In genomic region chr18:56185126-56185525, GRCh38 we compare ENCODE assay signal across 21 cellular contexts.
"Had no signal": no experiment of that assay in that cellular context is flagged by ENCODE, and none has a peak within 500 bp of the region (broad histone marks: within the 10 kb centered on the region; RNA-seq: fewer than 3 reads in every experiment).

No MANE protein-coding gene starts in this region.

- ATAC-seq: effector memory CD8-positive, alpha-beta T cell; esophagus mucosa; foreskin keratinocyte; gastrocnemius medialis; gastroesophageal sphincter; heart left ventricle; heart right ventricle had no signal

- H3K27me3 Mint-ChIP-seq: dendritic cell treated with granulocyte-macrophage colony-stimulating factor and Interleukin-4, amounts not matched to agents 40 ng/mL and 50 ng/mL, for 4 days; effector memory CD8-positive, alpha-beta T cell had no signal

- H3K27ac Mint-ChIP-seq: dendritic cell treated with granulocyte-macrophage colony-stimulating factor and Interleukin-4, amounts not matched to agents 40 ng/mL and 50 ng/mL, for 4 days; effector memory CD8-positive, alpha-beta T cell; endodermal cell had no signal

- H3K4me3 Mint-ChIP-seq: dendritic cell treated with granulocyte-macrophage colony-stimulating factor and Interleukin-4, amounts not matched to agents 40 ng/mL and 50 ng/mL, for 4 days; effector memory CD8-positive, alpha-beta T cell; endodermal cell had no signal

- DNase-seq: colonic mucosa; cortex of kidney; dermis blood vessel endothelial cell; dorsolateral prefrontal cortex; effector CD4-positive, alpha-beta T cell; effector CD8-positive, alpha-beta T cell; effector memory CD4-positive, alpha-beta T cell; effector memory CD8-positive, alpha-beta T cell; endodermal cell; erythroblast; esophagus squamous epithelium; foreskin fibroblast; foreskin keratinocyte; foreskin melanocyte; gastrocnemius medialis; glutamatergic neuron; heart left ventricle; heart right ventricle had no signal
